Comparison of ENCODE assay signal across 19 cellular contexts in the genomic region with DNA sequence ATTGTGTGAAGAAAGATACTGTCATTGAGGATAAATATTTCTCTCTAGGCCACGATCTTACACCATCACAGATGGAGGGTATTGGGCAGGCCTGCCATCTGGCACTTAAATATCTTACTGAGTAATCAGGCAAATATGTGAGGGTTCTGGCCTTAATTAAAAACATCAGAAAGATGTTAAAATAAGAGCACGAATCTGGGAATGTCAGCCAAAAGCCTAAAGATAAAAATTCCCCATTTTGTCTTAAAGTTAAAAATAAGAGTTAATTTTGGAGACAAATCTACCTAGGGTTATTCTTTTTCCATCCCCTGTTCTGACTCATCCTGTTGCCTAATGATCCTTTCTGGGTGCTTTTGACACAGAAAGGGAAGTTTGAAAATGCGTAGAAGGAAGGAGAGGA.
A peak's percentile ranks its signal among the peaks of the same experiment; 100 is the strongest.
DNase-seq lines count a peak whose midpoint lies in the region; ATAC-seq, FAIRE-seq and TF ChIP-seq lines count a peak whose summit lies in the region.
"Had no signal": no experiment of that assay in that cellular context is flagged by ENCODE, and none has a peak within 500 bp of the region (broad histone marks: within the 10 kb centered on the region; RNA-seq: fewer than 3 reads in every experiment).

No MANE protein-coding gene starts in this region.

- 60% methylated on average over 3 of the region's 3 CpGs for WGBS in esophagus muscularis mucosa

- H3K36me3 Mint-ChIP-seq in glutamatergic neuron (ENCODE audit: unreplicated experiment): peaks cover 4% of the 10 kb centered on the region
- H3K36me3 Mint-ChIP-seq: activated CD4-positive, alpha-beta memory T cell treated with anti-CD3 and anti-CD28 coated beads for 36 hours; activated naive CD8-positive, alpha-beta T cell treated with anti-CD3 and anti-CD28 coated beads, Interleukin-2, amount 10 ng/mL, durations not matched to agents 7 days and 5 days had no signal

- ATAC-seq in SK-N-SH treated with all-trans-retinoic acid at 6 μM for 48 hours (peak; percentile 64), GM18858 (IDR thresholded peaks at IDR 0.05; ENCODE audit: unreplicated experiment) (no peak), upper lobe of right lung (no peak), HG02852 (IDR thresholded peaks at IDR 0.05; ENCODE audit: unreplicated experiment) (no peak)
- ATAC-seq: left lung had no signal

- peaks cover 2% of the 10 kb centered on the region for H3K27me3 Mint-ChIP-seq in glutamatergic neuron (ENCODE audit: unreplicated experiment)

- H3K4me3 ChIP-seq in esophagus muscularis mucosa: no peak overlapping the region
- H3K4me3 ChIP-seq in upper lobe of right lung: no peak overlapping the region
- H3K4me3 ChIP-seq: left lung, thoracic aorta had no signal

- no peaks in the 10 kb centered on the region for H3K9me3 ChIP-seq in esophagus muscularis mucosa
- no peaks in the 10 kb centered on the region for H3K9me3 ChIP-seq in upper lobe of right lung
- H3K9me3 ChIP-seq: thoracic aorta had no signal

- no peak for TF ChIP-seq CTCF in D721Med (IDR thresholded peaks at IDR 0.05; ENCODE audit: insufficient read depth, missing control alignments)
- no peak for TF ChIP-seq CTCF in glutamatergic neuron (IDR thresholded peaks at IDR 0.05; ENCODE audit: partially characterized antibody, unreplicated experiment)
- TF ChIP-seq CTCF in esophagus muscularis mucosa (IDR thresholded peaks at IDR 0.05): no peak
- no peak for TF ChIP-seq CTCF in upper lobe of right lung (IDR thresholded peaks at IDR 0.05)

- H3K27ac ChIP-seq in esophagus muscularis mucosa (replicated peaks in 1 of 4) (no peak overlapping the region), upper lobe of right lung (no peak overlapping the region)
- H3K27ac ChIP-seq: C4-2B, left lung, thoracic aorta had no signal

- peak overlapping the region; percentile 62 for H3K27ac Mint-ChIP-seq in glutamatergic neuron (ENCODE audit: unreplicated experiment)
- H3K27ac Mint-ChIP-seq: activated CD4-positive, alpha-beta memory T cell treated with anti-CD3 and anti-CD28 coated beads for 36 hours; activated naive CD8-positive, alpha-beta T cell treated with anti-CD3 and anti-CD28 coated beads, Interleukin-2, amount 10 ng/mL, durations not matched to agents 7 days and 5 days had no signal

- H3K36me3 ChIP-seq in esophagus muscularis mucosa (no peaks in the 10 kb centered on the region), upper lobe of right lung (no peaks in the 10 kb centered on the region)
- H3K36me3 ChIP-seq: left lung, thoracic aorta had no signal

- H3K4me1 ChIP-seq in esophagus muscularis mucosa (no peaks in the 10 kb centered on the region), upper lobe of right lung (no peaks in the 10 kb centered on the region)
- H3K4me1 ChIP-seq: left lung had no signal

- TF ChIP-seq EP300 in esophagus muscularis mucosa (IDR thresholded peaks at IDR 0.05): no peak

- H3K4me1 Mint-ChIP-seq in glutamatergic neuron (ENCODE audit: low read depth, unreplicated experiment): peaks cover 16% of the 10 kb centered on the region
- H3K4me1 Mint-ChIP-seq: activated naive CD8-positive, alpha-beta T cell treated with anti-CD3 and anti-CD28 coated beads, Interleukin-2, amount 10 ng/mL, durations not matched to agents 7 days and 5 days had no signal

- no peak for DNase-seq in D721Med (ENCODE audit: insufficient read length, low spot score)
- peak; percentile 12 for DNase-seq in HTR-8/SVneo (ENCODE audit: insufficient read length, low spot score)
- DNase-seq in glutamatergic neuron: no peak
- no peak for DNase-seq in esophagus muscularis mucosa (ENCODE audit: extremely low spot score)
- DNase-seq in upper lobe of right lung: no peak
- DNase-seq: activated CD4-positive, alpha-beta memory T cell treated with anti-CD3 and anti-CD28 coated beads for 36 hours; activated naive CD8-positive, alpha-beta T cell treated with anti-CD3 and anti-CD28 coated beads, Interleukin-2, amount 10 ng/mL, durations not matched to agents 7 days and 5 days; activated T-cell treated with anti-CD3 and anti-CD28 coated beads, Interleukin-2, amount 50 U/mL, for 48 hours; DMS79; Karpas-422; left lung; NCI-H510A treated with DMSO at 0.1 percent for 48 hours; stimulated activated CD4-positive, alpha-beta T cell treated with anti-CD3 and anti-CD28 coated beads, Interleukin-4, amount 100 ng/mL, for 24 hours; stimulated activated CD8-positive, alpha-beta memory T cell treated with anti-CD3 and anti-CD28 coated beads, Interleukin-4, amount 100 ng/mL, for 48 hours had no signal

- no peak overlapping the region for H3K4me3 Mint-ChIP-seq in glutamatergic neuron (ENCODE audit: unreplicated experiment)
- H3K4me3 Mint-ChIP-seq: activated CD4-positive, alpha-beta memory T cell treated with anti-CD3 and anti-CD28 coated beads for 36 hours; activated naive CD8-positive, alpha-beta T cell treated with anti-CD3 and anti-CD28 coated beads, Interleukin-2, amount 10 ng/mL, durations not matched to agents 7 days and 5 days had no signal

- H3K9me3 Mint-ChIP-seq in glutamatergic neuron (ENCODE audit: unreplicated experiment): peaks cover 4% of the 10 kb centered on the region
- H3K9me3 Mint-ChIP-seq: activated CD4-positive, alpha-beta memory T cell treated with anti-CD3 and anti-CD28 coated beads for 36 hours; activated naive CD8-positive, alpha-beta T cell treated with anti-CD3 and anti-CD28 coated beads, Interleukin-2, amount 10 ng/mL, durations not matched to agents 7 days and 5 days had no signal

- intact Hi-C loops in esophagus muscularis mucosa (cut with DNase I) (no loop called here), upper lobe of right lung (cut with DNase I) (no loop called here)

- FAIRE-seq in D721Med (lab: Jason Lieb, UNC) (peak; percentile 81), HTR-8/SVneo (lab: Jason Lieb, UNC) (no peak)

- no peak for TF ChIP-seq POLR2A in esophagus muscularis mucosa (IDR thresholded peaks at IDR 0.05; ENCODE audit: low read depth)

- no peaks in the 10 kb centered on the region for H3K27me3 ChIP-seq in esophagus muscularis mucosa
- no peaks in the 10 kb centered on the region for H3K27me3 ChIP-seq in upper lobe of right lung
- H3K27me3 ChIP-seq: left lung had no signal

TF ChIP-seq in SK-N-SH treated with all-trans-retinoic acid at 6 μM for 48 hours, 23 proteins besides CTCF, POLR2A, EP300 and RAD21:
- TF ChIP-seq TOX (CRISPR knock-in tag; IDR thresholded peaks at IDR 0.05; ENCODE audit: borderline replicate concordance): no peak
- TF ChIP-seq ZFP3 (CRISPR knock-in tag; IDR thresholded peaks at IDR 0.05): no peak
- TF ChIP-seq TCF4 (CRISPR knock-in tag; IDR thresholded peaks at IDR 0.05; ENCODE audit: borderline replicate concordance): peak; percentile 44; the same call in 1 of the 2 replicates
